ENCODE assay signal across 8 cellular contexts in the genomic region with DNA sequence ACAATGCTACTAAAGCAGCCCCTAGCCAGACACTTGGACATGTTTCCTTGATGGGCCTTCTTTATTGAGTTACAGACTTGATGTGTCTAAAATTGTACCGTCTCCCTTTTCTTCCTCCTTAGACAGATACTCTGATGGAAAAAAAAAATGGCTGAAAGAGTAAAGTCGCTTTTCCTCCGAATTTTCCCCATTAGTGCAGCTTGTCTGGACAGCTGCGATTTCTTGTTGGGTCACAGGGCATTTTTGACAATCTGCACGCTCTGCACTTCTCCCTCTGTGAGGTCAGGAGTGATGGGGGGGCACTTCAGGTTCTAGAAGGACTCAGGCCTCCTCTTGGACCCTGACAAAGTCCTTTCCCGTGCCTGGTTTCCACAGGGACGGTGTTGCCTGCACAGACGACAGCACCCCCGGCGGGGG. TPM values are rescaled to one million over a fixed set of nuclear protein-coding genes. Genes with fewer than 3 reads are reported as not detected.
DNase-seq lines count a peak whose midpoint lies in the region; ATAC-seq and TF ChIP-seq lines count a peak whose summit lies in the region.

No MANE protein-coding gene starts in this region.

- no peaks in the 10 kb centered on the region for H3K9me3 ChIP-seq in mammary epithelial cell (replicated peaks; ENCODE audit: insufficient read depth, low read length)

- H3K4me3 ChIP-seq in KMS-11 (IDR thresholded peaks at IDR 0.05; ENCODE audit: insufficient read depth, low read depth, low read length) (peak overlapping the region; percentile 59), mammary epithelial cell (replicated peaks in 1 of 3; ENCODE audit: insufficient read depth in 1 of 3, low read depth in 2 of 3, low read length in 3 of 3) (peak overlapping the region; percentile 79 to 91 (median 88))

- peak overlapping the region; percentile 68 for H3K4me2 ChIP-seq in KMS-11
- H3K4me2 ChIP-seq in mammary epithelial cell (ENCODE audit: insufficient read depth, low read depth, low read length) = peak overlapping the region; percentile 91

- H3K36me3 ChIP-seq in KMS-11 (ENCODE audit: insufficient read depth) (peaks cover 2% of the 10 kb centered on the region; the same call in 1 of the 2 replicates), mammary epithelial cell (ENCODE audit: insufficient read depth, low read length) (peaks cover under 1% of the 10 kb centered on the region)

- H3K79me2 ChIP-seq in KMS-11 (ENCODE audit: insufficient read depth, low read depth) = peaks cover 37% of the 10 kb centered on the region
- peaks cover 41% of the 10 kb centered on the region for H3K79me2 ChIP-seq in mammary epithelial cell (ENCODE audit: insufficient read depth, low read length)

- DNase-seq in CD1c-positive myeloid dendritic cell (ENCODE audit: extremely low spot score) (peak; percentile 57), mammary epithelial cell (no peak), midbrain (lab: John Stamatoyannopoulos, UW) (peak; percentile 31), NCI-H1417 treated with DMSO at 0.1 percent for 48 hours (lab: John Stamatoyannopoulos, UW) (no peak), NCI-H2029 treated with DMSO at 0.1 percent for 48 hours (lab: John Stamatoyannopoulos, UW) (no peak)
- DNase-seq in stimulated activated CD4-positive, alpha-beta T cell treated with anti-CD3 and anti-CD28 coated beads, Interleukin-4, amount 100 ng/mL, for 1 hour = no peak

- H2AFZ ChIP-seq in KMS-11 (ENCODE audit: low read depth) = peak overlapping the region; percentile 96
- H2AFZ ChIP-seq in mammary epithelial cell (ENCODE audit: low read depth, low read length) = peak overlapping the region; percentile 93

- dilution Hi-C loops in mammary epithelial cell (cut with HindIII; ENCODE audit: low sequenced_read_pairs) = no loop called here

- 8% methylated on average over 7 of the region's 10 CpGs for WGBS in mammary epithelial cell (ENCODE audit: low coverage, missing lambda C conversion rate)

- CTCF ChIA-PET in mammary epithelial cell (lab: Charles Lee; ENCODE audit: low non-redundant PET) = no interaction called here

- H4K20me1 ChIP-seq in KMS-11 (ENCODE audit: insufficient read depth) (0 out of 2 replicates have a peak, but pooled peaks cover 18% of the 10 kb centered on the region), mammary epithelial cell (ENCODE audit: insufficient read depth, low read length) (peaks cover 2% of the 10 kb centered on the region)

- TSS peak; percentile 53 for BruUV-seq in mammary epithelial cell (replicated peaks; lab: Mats Ljungman, UMichigan)

- in situ Hi-C loops in mammary epithelial cell (cut with MboI; ENCODE audit: low sequenced_read_pairs in 2 of 2) = no loop called here

- intact Hi-C loops in mammary epithelial cell (cut with micrococcal nuclease) = loop anchor here (5.0 kb wide), 1 partner anchor 264 kb away; a partner anchor contains a TSS

- peaks cover 23% of the 10 kb centered on the region for H3K4me1 ChIP-seq in KMS-11 (ENCODE audit: low read depth, poor library complexity, severe bottlenecking)
- peaks cover 33% of the 10 kb centered on the region for H3K4me1 ChIP-seq in mammary epithelial cell (ENCODE audit: insufficient read depth, low read length)

- no peak for ATAC-seq in HG03025 (IDR thresholded peaks at IDR 0.05; ENCODE audit: low FRiP score, unreplicated experiment)

- peak overlapping the region; percentile 93 for H3K27ac ChIP-seq in KMS-11
- H3K27ac ChIP-seq in mammary epithelial cell (ENCODE audit: insufficient read depth, low read depth, low read length) = peak overlapping the region; percentile 95

- TF ChIP-seq CTCF in KMS-11 (conservative IDR thresholded peaks at IDR 0.05; ENCODE audit: low read depth, low read length) = no peak
- peak in 1 of 2 donors; percentile 28 for TF ChIP-seq CTCF in mammary epithelial cell (conservative IDR thresholded peaks at IDR 0.05 in 1 of 2, IDR thresholded peaks at IDR 0.05 in 1 of 2; ENCODE audit: extremely low read depth in 1 of 2, insufficient read depth in 1 of 2, low read depth in 1 of 2, low read length in 2 of 2)

- H3K27me3 ChIP-seq in KMS-11 (ENCODE audit: insufficient read depth, low read depth) (no peaks in the 10 kb centered on the region), mammary epithelial cell (ENCODE audit: insufficient read depth, low read length) (no peaks in the 10 kb centered on the region)

- peak overlapping the region; percentile 86 for H3K9ac ChIP-seq in KMS-11
- H3K9ac ChIP-seq in mammary epithelial cell (ENCODE audit: insufficient read depth, low read length) = peak overlapping the region; percentile 97

RNA-seq across cellular contexts. Expression of a gene that starts 1.0 kb away (rescaled TPM):
- total RNA-seq in mammary epithelial cell = 100 to 1,000 TPM; 253 to 261 TPM
- 129 TPM for polyA plus RNA-seq in mammary epithelial cell
- polyA minus RNA-seq in mammary epithelial cell = 360 TPM

RNA-seq across cellular contexts. Expression of a gene that starts 54.0 kb away (rescaled TPM):
- total RNA-seq in mammary epithelial cell = 10 to 100 TPM; 44.9 to 79.0 TPM
- polyA plus RNA-seq in mammary epithelial cell = 40.2 TPM
- 61.3 TPM for polyA minus RNA-seq in mammary epithelial cell

Comparison
In these comparisons a context has a peak if more than half of its experiments do, and no peak if none do; other contexts are left out.
1. DNase-seq: peak in CD1c-positive myeloid dendritic cell (single experiment) and midbrain (single experiment); none in mammary epithelial cell (single experiment), NCI-H1417 treated with DMSO at 0.1 percent for 48 hours (single experiment), NCI-H2029 treated with DMSO at 0.1 percent for 48 hours (single experiment) and stimulated activated CD4-positive, alpha-beta T cell treated with anti-CD3 and anti-CD28 coated beads, Interleukin-4, amount 100 ng/mL, for 1 hour (single experiment).